Comparison of ENCODE assay signal across 2 cellular contexts in genomic region chr22:25696763-25697710, GRCh38.
A peak's percentile ranks its signal among the peaks of the same experiment; 100 is the strongest.
TF ChIP-seq lines count a peak whose summit lies in the region.

No MANE protein-coding gene starts in this region.

TF ChIP-seq in HEK293, 187 proteins besides CTCF, POLR2A, EP300 and RAD21:
- TF ChIP-seq ZNF645 (tag by site-specific recombination; IDR thresholded peaks at IDR 0.05): no peak
- peak; percentile 61 for TF ChIP-seq SCRT2 (tag by site-specific recombination; IDR thresholded peaks at IDR 0.05)

TF ChIP-seq in WTC11, 78 proteins besides CTCF, POLR2A, EP300 and RAD21:
- TF ChIP-seq ZNF532 (CRISPR knock-in tag; IDR thresholded peaks at IDR 0.05; ENCODE audit: borderline replicate concordance) (no peak), JAZF1 (CRISPR knock-in tag; IDR thresholded peaks at IDR 0.05) (no peak), ZSCAN18 (CRISPR knock-in tag; IDR thresholded peaks at IDR 0.05) (no peak), ZNF396 (CRISPR knock-in tag; IDR thresholded peaks at IDR 0.05; ENCODE audit: borderline replicate concordance) (no peak), GRHL2 (CRISPR knock-in tag; IDR thresholded peaks at IDR 0.05; ENCODE audit: insufficient replicate concordance, severe bottlenecking) (no peak), ATF1 (CRISPR knock-in tag; IDR thresholded peaks at IDR 0.05) (no peak), EMX1 (CRISPR knock-in tag; IDR thresholded peaks at IDR 0.05) (no peak), CREM (CRISPR knock-in tag; IDR thresholded peaks at IDR 0.05) (no peak), ELF4 (CRISPR knock-in tag; IDR thresholded peaks at IDR 0.05; ENCODE audit: low read depth) (no peak), PREB (CRISPR knock-in tag; IDR thresholded peaks at IDR 0.05; ENCODE audit: borderline replicate concordance) (no peak), ETV6 (CRISPR knock-in tag; IDR thresholded peaks at IDR 0.05) (no peak)
- TF ChIP-seq, protein P1, sequence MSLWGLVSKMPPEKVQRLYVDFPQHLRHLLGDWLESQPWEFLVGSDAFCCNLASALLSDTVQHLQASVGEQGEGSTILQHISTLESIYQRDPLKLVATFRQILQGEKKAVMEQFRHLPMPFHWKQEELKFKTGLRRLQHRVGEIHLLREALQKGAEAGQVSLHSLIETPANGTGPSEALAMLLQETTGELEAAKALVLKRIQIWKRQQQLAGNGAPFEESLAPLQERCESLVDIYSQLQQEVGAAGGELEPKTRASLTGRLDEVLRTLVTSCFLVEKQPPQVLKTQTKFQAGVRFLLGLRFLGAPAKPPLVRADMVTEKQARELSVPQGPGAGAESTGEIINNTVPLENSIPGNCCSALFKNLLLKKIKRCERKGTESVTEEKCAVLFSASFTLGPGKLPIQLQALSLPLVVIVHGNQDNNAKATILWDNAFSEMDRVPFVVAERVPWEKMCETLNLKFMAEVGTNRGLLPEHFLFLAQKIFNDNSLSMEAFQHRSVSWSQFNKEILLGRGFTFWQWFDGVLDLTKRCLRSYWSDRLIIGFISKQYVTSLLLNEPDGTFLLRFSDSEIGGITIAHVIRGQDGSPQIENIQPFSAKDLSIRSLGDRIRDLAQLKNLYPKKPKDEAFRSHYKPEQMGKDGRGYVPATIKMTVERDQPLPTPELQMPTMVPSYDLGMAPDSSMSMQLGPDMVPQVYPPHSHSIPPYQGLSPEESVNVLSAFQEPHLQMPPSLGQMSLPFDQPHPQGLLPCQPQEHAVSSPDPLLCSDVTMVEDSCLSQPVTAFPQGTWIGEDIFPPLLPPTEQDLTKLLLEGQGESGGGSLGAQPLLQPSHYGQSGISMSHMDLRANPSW (CRISPR knock-in tag; conservative IDR thresholded peaks at IDR 0.05; ENCODE audit: low read depth): no peak
- TF ChIP-seq, protein P2, sequence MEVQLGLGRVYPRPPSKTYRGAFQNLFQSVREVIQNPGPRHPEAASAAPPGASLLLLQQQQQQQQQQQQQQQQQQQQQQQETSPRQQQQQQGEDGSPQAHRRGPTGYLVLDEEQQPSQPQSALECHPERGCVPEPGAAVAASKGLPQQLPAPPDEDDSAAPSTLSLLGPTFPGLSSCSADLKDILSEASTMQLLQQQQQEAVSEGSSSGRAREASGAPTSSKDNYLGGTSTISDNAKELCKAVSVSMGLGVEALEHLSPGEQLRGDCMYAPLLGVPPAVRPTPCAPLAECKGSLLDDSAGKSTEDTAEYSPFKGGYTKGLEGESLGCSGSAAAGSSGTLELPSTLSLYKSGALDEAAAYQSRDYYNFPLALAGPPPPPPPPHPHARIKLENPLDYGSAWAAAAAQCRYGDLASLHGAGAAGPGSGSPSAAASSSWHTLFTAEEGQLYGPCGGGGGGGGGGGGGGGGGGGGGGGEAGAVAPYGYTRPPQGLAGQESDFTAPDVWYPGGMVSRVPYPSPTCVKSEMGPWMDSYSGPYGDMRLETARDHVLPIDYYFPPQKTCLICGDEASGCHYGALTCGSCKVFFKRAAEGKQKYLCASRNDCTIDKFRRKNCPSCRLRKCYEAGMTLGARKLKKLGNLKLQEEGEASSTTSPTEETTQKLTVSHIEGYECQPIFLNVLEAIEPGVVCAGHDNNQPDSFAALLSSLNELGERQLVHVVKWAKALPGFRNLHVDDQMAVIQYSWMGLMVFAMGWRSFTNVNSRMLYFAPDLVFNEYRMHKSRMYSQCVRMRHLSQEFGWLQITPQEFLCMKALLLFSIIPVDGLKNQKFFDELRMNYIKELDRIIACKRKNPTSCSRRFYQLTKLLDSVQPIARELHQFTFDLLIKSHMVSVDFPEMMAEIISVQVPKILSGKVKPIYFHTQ (CRISPR knock-in tag; IDR thresholded peaks at IDR 0.05): no peak
- TF ChIP-seq, protein P3, sequence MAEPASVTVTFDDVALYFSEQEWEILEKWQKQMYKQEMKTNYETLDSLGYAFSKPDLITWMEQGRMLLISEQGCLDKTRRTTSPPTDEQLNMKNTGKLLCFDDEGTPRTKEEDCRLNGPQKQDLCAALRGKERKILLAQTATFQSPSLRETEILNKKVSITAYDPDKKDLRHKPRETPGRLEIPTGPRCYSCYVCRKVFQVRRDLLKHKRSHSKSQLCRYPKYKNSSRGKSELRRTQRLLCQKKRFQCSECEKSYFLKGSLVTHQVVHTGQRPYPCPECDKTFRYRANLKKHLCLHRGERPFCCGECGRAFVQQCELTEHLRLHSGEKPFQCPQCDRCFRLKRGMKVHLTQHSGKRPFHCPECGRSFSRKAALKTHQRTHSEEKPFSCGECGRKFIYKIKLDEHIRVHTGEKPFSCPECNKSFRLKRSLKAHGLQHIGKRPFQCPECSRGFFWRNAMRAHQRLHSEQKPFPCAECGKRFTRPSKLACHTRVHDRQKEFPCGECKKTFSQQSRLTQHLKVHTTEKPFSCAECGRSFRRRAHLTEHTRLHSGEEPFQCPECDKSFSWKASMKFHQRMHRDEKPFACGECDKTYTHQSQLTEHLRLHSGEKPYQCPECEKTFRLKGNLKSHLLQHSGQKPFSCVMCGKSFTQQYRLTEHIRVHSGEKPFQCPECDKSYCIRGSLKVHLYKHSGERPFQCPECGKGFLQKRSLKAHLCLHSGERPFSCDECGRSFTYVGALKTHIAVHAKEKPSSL (CRISPR knock-in tag; conservative IDR thresholded peaks at IDR 0.05): no peak
TF ChIP-seq in WTC11: peak in this region for 0.
